1 cellular context compared by ENCODE assay signal in genomic region chr10:31952066-31952465, GRCh38.
A peak's percentile ranks its signal among the peaks of the same experiment; 100 is the strongest.
TF ChIP-seq lines count a peak whose summit lies in the region.

No MANE protein-coding gene starts in this region.

TF ChIP-seq in K562, 482 proteins besides CTCF, POLR2A, EP300 and RAD21 (continued from another document):
- TF ChIP-seq PBX2 (CRISPR knock-in tag; IDR thresholded peaks at IDR 0.05; ENCODE audit: low read depth) (no peak), PBX2 (tag; conservative IDR thresholded peaks at IDR 0.05; ENCODE audit: low read depth) (0 out of 2 replicates have a peak, but pooled peaks have one; percentile 34), CTBP1 (IDR thresholded peaks at IDR 0.05; ENCODE audit: borderline replicate concordance) (no peak), ZBTB2 (IDR thresholded peaks at IDR 0.05) (peak; percentile 63; the same call in 1 of the 2 replicates), PKNOX1 (IDR thresholded peaks at IDR 0.05) (0 out of 2 replicates have a peak, but pooled peaks have one; percentile 3), HES1 (IDR thresholded peaks at IDR 0.05; ENCODE audit: low read depth) (peak; percentile 59; the same call in 1 of the 2 replicates), POLR2AphosphoS5 (IDR thresholded peaks at IDR 0.05; ENCODE audit: control insufficient read depth, insufficient read depth, low read depth, low read length) (peak; percentile 74), ZFPM2 (CRISPR knock-in tag; IDR thresholded peaks at IDR 0.05) (no peak), EHMT2 (IDR thresholded peaks at IDR 0.05) (0 out of 2 replicates have a peak, but pooled peaks have one; percentile 24), ZNF143 (CRISPR knock-in tag; IDR thresholded peaks at IDR 0.05) (no peak), ELF4 (CRISPR knock-in tag; IDR thresholded peaks at IDR 0.05) (0 out of 2 replicates have a peak, but pooled peaks have one; percentile 44), DPF2 (IDR thresholded peaks at IDR 0.05) (peak; percentile 97), RHOXF2B (CRISPR knock-in tag; conservative IDR thresholded peaks at IDR 0.05) (no peak), L3MBTL2 (IDR thresholded peaks at IDR 0.05) (peak; percentile 69; the same call in 1 of the 2 replicates), SPI1 (IDR thresholded peaks at IDR 0.05; ENCODE audit: borderline replicate concordance, low read depth, low read length) (peak; percentile 57; the same call in 1 of the 2 replicates), MEF2D (tag; conservative IDR thresholded peaks at IDR 0.05; ENCODE audit: low read depth) (0 out of 2 replicates have a peak, but pooled peaks have one; percentile 21), ZNF668 (CRISPR knock-in tag; IDR thresholded peaks at IDR 0.05) (no peak), ETV6 (IDR thresholded peaks at IDR 0.05; ENCODE audit: borderline replicate concordance in 1 of 2, low read depth in 2 of 2, low read length in 1 of 2) (0 out of 4 replicates have a peak, but pooled peaks of 1 of the 2 experiments have one; percentile 34), ETV6 (CRISPR knock-in tag; IDR thresholded peaks at IDR 0.05; ENCODE audit: borderline replicate concordance) (no peak), FOXK1 (CRISPR knock-in tag; IDR thresholded peaks at IDR 0.05; ENCODE audit: borderline replicate concordance) (no peak), CBFA2T3 (IDR thresholded peaks at IDR 0.05) (peak; percentile 94), BCL6 (CRISPR knock-in tag; IDR thresholded peaks at IDR 0.05) (no peak), CXXC5 (CRISPR knock-in tag; IDR thresholded peaks at IDR 0.05) (no peak; the same call in 1 of the 2 replicates), IRF2 (CRISPR knock-in tag; IDR thresholded peaks at IDR 0.05) (no peak), RB1 (IDR thresholded peaks at IDR 0.05; ENCODE audit: low read depth) (no peak), RCOR1 (IDR thresholded peaks at IDR 0.05; ENCODE audit: borderline replicate concordance in 1 of 2, low read depth in 2 of 2, low read length in 2 of 2) (peak; percentile 57 to 74; a peak in 2 of 4 replicates), FOSL1 (tag; conservative IDR thresholded peaks at IDR 0.05) (peak; percentile 31; the same call in 1 of the 2 replicates), MLLT1 (IDR thresholded peaks at IDR 0.05) (peak in 1 of 2 experiments; percentile 97; a peak in 2 of 4 replicates), SMAD2 (IDR thresholded peaks at IDR 0.05; ENCODE audit: low read depth, low read length) (no peak), MYC (IDR thresholded peaks at IDR 0.05; ENCODE audit: low read depth, low read length) (peak; percentile 24; the same call in 1 of the 2 replicates), MYC (CRISPR knock-in tag; IDR thresholded peaks at IDR 0.05; ENCODE audit: borderline replicate concordance, low read depth) (no peak), CBFA2T2 (conservative IDR thresholded peaks at IDR 0.05) (peak; percentile 87), ZBTB5 (IDR thresholded peaks at IDR 0.05) (no peak), SOX6 (IDR thresholded peaks at IDR 0.05) (peak; percentile 90), FOXM1 (IDR thresholded peaks at IDR 0.05; ENCODE audit: low read depth) (peak; percentile 59; the same call in 1 of the 2 replicates), FOXM1 (CRISPR knock-in tag; IDR thresholded peaks at IDR 0.05; ENCODE audit: low read depth) (no peak), NFIC (IDR thresholded peaks at IDR 0.05) (peak; percentile 99), SMARCA4 (IDR thresholded peaks at IDR 0.05) (peak; percentile 94), ZFP91 (CRISPR knock-in tag; IDR thresholded peaks at IDR 0.05) (no peak)
